ENCODE assay signal across 8 cellular contexts in the genomic region with DNA sequence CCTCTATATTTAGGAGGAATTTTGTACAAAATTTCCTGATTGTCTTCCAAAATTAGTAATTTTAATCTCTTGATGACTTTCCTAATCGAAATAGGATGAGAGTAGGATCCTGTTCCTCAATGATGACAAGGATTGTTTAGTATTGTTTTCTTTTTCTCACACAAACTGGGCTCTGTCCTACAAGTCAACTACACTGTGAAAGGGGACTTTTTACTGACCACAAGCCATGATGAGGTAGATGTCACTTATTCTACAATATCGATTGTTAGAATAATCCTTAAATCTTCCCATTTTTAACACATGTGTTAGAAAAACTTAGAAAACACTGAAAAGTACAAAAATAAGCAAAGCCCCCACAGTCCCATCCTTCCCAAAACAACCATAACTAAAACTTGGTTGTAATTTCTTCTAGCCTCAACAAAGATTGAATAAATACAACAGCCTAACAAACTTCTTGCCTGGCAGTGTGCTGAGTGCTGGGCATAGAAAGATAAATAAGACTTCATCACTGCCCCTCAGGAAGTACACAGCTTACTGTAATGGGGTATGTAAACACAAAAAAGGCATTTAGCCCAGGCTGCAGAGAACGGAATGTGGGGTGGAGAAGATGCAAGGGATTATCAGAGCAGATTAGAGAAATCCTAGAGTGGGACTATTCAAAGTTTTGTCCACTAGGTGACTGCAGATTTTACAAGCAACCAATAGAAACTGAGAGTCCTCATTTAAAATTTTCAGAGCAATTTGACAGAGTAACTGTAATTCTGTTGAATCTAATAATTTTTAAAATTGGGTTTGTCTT. TPM values are rescaled to one million over a fixed set of nuclear protein-coding genes. Genes with fewer than 3 reads are reported as not detected.
DNase-seq lines count a peak whose midpoint lies in the region; ATAC-seq and TF ChIP-seq lines count a peak whose summit lies in the region.

No MANE protein-coding gene starts in this region.

- peaks cover 5 to 9% of the 10 kb centered on the region in 2 donors for H3K4me1 ChIP-seq in muscle layer of duodenum (ENCODE audit: control insufficient read depth in 1 of 2, insufficient read depth in 2 of 2, low read length in 2 of 2)

- H3K4me3 ChIP-seq in astrocyte of the spinal cord (ENCODE audit: low read depth, low read length) (no peak overlapping the region), muscle layer of duodenum (ENCODE audit: low read depth in 1 of 2, low read length in 2 of 2) (no peak overlapping the region)

- H3K27me3 ChIP-seq in muscle layer of duodenum (ENCODE audit: low read depth, low read length), result no peaks in the 10 kb centered on the region

- peak; percentile 55 for ATAC-seq in HG03175 (IDR thresholded peaks at IDR 0.05; ENCODE audit: unreplicated experiment)
- no peak for ATAC-seq in GM21529 (IDR thresholded peaks at IDR 0.05; ENCODE audit: unreplicated experiment)

- in situ Hi-C loops in Caki2 (cut with HindIII; ENCODE audit: low pct_unique_long_range_greater_than_20kb, low sequenced_read_pairs) (no loop called here), astrocyte of the spinal cord (cut with HindIII; ENCODE audit: low sequenced_read_pairs) (no loop called here)

- H3K27ac ChIP-seq in muscle layer of duodenum (ENCODE audit: low read length), result peak overlapping the region; percentile 88

- DNase-seq in Caki2 (ENCODE audit: low read depth), result peak; percentile 27
- peak; percentile 30 for DNase-seq in astrocyte of the spinal cord (ENCODE audit: low read depth, low spot score)
- no peak for DNase-seq in NCI-H187 (lab: John Stamatoyannopoulos, UW)
- DNase-seq in stimulated activated CD4-positive, alpha-beta T cell treated with anti-CD3 and anti-CD28 coated beads, Interleukin-1b, Interleukin-23, amount 100 ng/mL, for 48 hours, result no peak
- no peak for DNase-seq in activated gamma-delta T cell treated with Interleukin-2 at 50 U/mL for 16 hours

- no peaks in the 10 kb centered on the region for H3K36me3 ChIP-seq in muscle layer of duodenum (ENCODE audit: control insufficient read depth in 1 of 2, insufficient read depth in 2 of 2, low read length in 2 of 2)

- peak; percentile 19 for TF ChIP-seq CTCF in astrocyte of the spinal cord (IDR thresholded peaks at IDR 0.05; ENCODE audit: low read depth, low read length)

- H3K9me3 ChIP-seq in muscle layer of duodenum (ENCODE audit: control insufficient read depth in 1 of 2, low read length in 2 of 2), result no peaks in the 10 kb centered on the region

RNA-seq across cellular contexts. Expression of a gene that starts 35.6 kb away (rescaled TPM):
- 4.5 and 6.2 TPM in 2 replicates for total RNA-seq in Caki2 (2014; rRNA removed; shearing (Covaris generic); ENCODE audit: low replicate concordance)

Comparison
In these comparisons a context has a peak if more than half of its experiments do, and no peak if none do; other contexts are left out.
1. DNase-seq: peak in Caki2 (single experiment) and astrocyte of the spinal cord (single experiment); none in NCI-H187 (0 of 2), stimulated activated CD4-positive, alpha-beta T cell treated with anti-CD3 and anti-CD28 coated beads, Interleukin-1b, Interleukin-23, amount 100 ng/mL, for 48 hours (single experiment) and activated gamma-delta T cell treated with Interleukin-2 at 50 U/mL for 16 hours (single experiment).